Comparison of ENCODE assay signal across 1 cellular context in genomic region chr1:207808322-207808705, GRCh38.
TF ChIP-seq lines count a peak whose summit lies in the region.

No MANE protein-coding gene starts in this region.

TF ChIP-seq in SK-N-SH, 30 proteins besides CTCF, POLR2A, EP300 and RAD21 (continued from another document):
- TF ChIP-seq REST (IDR thresholded peaks at IDR 0.05; ENCODE audit: low read depth, low read length): no peak
- TF ChIP-seq SMC3 (IDR thresholded peaks at IDR 0.05; ENCODE audit: low read depth, low read length): no peak
- no peak for TF ChIP-seq IRF3 (IDR thresholded peaks at IDR 0.05; ENCODE audit: low read depth, low read length)
- no peak for TF ChIP-seq NRF1 (IDR thresholded peaks at IDR 0.05; ENCODE audit: low read depth, low read length)
- TF ChIP-seq TEAD4 (IDR thresholded peaks at IDR 0.05; ENCODE audit: borderline replicate concordance, insufficient read depth): no peak
- TF ChIP-seq USF1 (IDR thresholded peaks at IDR 0.05; ENCODE audit: borderline replicate concordance, low read depth): no peak
- no peak for TF ChIP-seq TCF12 (IDR thresholded peaks at IDR 0.05)
- TF ChIP-seq TAF1 (IDR thresholded peaks at IDR 0.05; ENCODE audit: borderline replicate concordance, low read depth, low read length): no peak
- no peak for TF ChIP-seq FOXM1 (IDR thresholded peaks at IDR 0.05; ENCODE audit: low read depth)
- TF ChIP-seq YY1 (IDR thresholded peaks at IDR 0.05; ENCODE audit: low read depth): no peak
- TF ChIP-seq ELF1 (IDR thresholded peaks at IDR 0.05): no peak
- no peak for TF ChIP-seq EZH2phosphoT487 (IDR thresholded peaks at IDR 0.05; ENCODE audit: borderline replicate concordance, low read depth)
- no peak for TF ChIP-seq MAX (IDR thresholded peaks at IDR 0.05; ENCODE audit: low read depth)
- no peak for TF ChIP-seq USF2 (IDR thresholded peaks at IDR 0.05; ENCODE audit: borderline replicate concordance, low read depth, low read length)
